In genomic region chr13:81686877-81687276, GRCh38 we compare ENCODE assay signal across 19 cellular contexts.
DNase-seq lines count a peak whose midpoint lies in the region; ATAC-seq, FAIRE-seq and TF ChIP-seq lines count a peak whose summit lies in the region.
"Had no signal": no experiment of that assay in that cellular context is flagged by ENCODE, and none has a peak within 500 bp of the region (broad histone marks: within the 10 kb centered on the region; RNA-seq: fewer than 3 reads in every experiment).

No MANE protein-coding gene starts in this region.

- H3K27ac ChIP-seq in A673 (ENCODE audit: low read depth, low read length, poor library complexity, severe bottlenecking): no peak overlapping the region
- no peak overlapping the region for H3K27ac ChIP-seq in lower lobe of right lung
- H3K27ac ChIP-seq: heart left ventricle, parathyroid adenoma had no signal

- no TSS peak for BruUV-seq in A673 (replicated peaks; lab: Mats Ljungman, UMichigan)

- FAIRE-seq in D721Med (lab: Jason Lieb, UNC): no peak
- FAIRE-seq: colon, keratinocyte had no signal

- POLR2A ChIA-PET in A673 (lab: Charles Lee; ENCODE audit: low non-redundant PET): no interaction called here

- H3K9me3 ChIP-seq in A673 (ENCODE audit: low read depth, low read length, poor library complexity, severe bottlenecking) (no peaks in the 10 kb centered on the region), lower lobe of right lung (no peaks in the 10 kb centered on the region)
- H3K9me3 ChIP-seq: heart left ventricle, mucosa of descending colon had no signal

- no peak for TF ChIP-seq CTCF in A673 (conservative IDR thresholded peaks at IDR 0.05; ENCODE audit: low read depth, low read length)
- no peak for TF ChIP-seq CTCF in D721Med (IDR thresholded peaks at IDR 0.05; ENCODE audit: insufficient read depth, missing control alignments)
- no peak for TF ChIP-seq CTCF in lower lobe of right lung (IDR thresholded peaks at IDR 0.05)

- intact Hi-C loops in A673 (cut with micrococcal nuclease; ENCODE audit: unreplicated experiment) (no loop called here), lower lobe of right lung (cut with DNase I) (no loop called here)

- peak; percentile 65 for DNase-seq in A673 (ENCODE audit: low spot score)
- peak; percentile 9 for DNase-seq in HT1080 (ENCODE audit: low read depth)
- DNase-seq in NCI-H748 treated with DMSO at 0.1 percent for 48 hours (lab: John Stamatoyannopoulos, UW): peak; percentile 16
- no peak for DNase-seq in D721Med (ENCODE audit: insufficient read length, low spot score)
- DNase-seq in lower lobe of right lung: no peak
- DNase-seq: activated CD4-positive, alpha-beta T cell treated with anti-CD3 and anti-CD28 coated beads, Interleukin-2, amount 10 ng/mL, durations not matched to agents 24 days and 14 days; activated naive CD8-positive, alpha-beta T cell treated with anti-CD3 and anti-CD28 coated beads, Interleukin-2, amount 10 ng/mL, durations not matched to agents 7 days and 5 days; activated T-cell treated with anti-CD3 and anti-CD28 coated beads, Interleukin-2, amount 50 U/mL, for 4 hours; DMS79 treated with DMSO at 0.1 percent for 48 hours; heart left ventricle; Karpas-422; mucosa of descending colon; NCI-H510A treated with DMSO at 0.1 percent for 48 hours had no signal

- H3K4me1 ChIP-seq in A673 (ENCODE audit: insufficient read depth, low read length, poor library complexity, severe bottlenecking) (no peaks in the 10 kb centered on the region), lower lobe of right lung (no peaks in the 10 kb centered on the region)
- H3K4me1 ChIP-seq: heart left ventricle, parathyroid adenoma had no signal

- H3K36me3 ChIP-seq in A673 (ENCODE audit: insufficient read depth, low read length, poor library complexity, severe bottlenecking) (no peaks in the 10 kb centered on the region), lower lobe of right lung (no peaks in the 10 kb centered on the region)
- H3K36me3 ChIP-seq: heart left ventricle had no signal

- peak; percentile 57 for ATAC-seq in esophagus mucosa
- ATAC-seq in GM19455 (IDR thresholded peaks at IDR 0.05; ENCODE audit: unreplicated experiment): no peak
- no peak for ATAC-seq in lower lobe of right lung
- ATAC-seq in GM18867 (IDR thresholded peaks at IDR 0.05; ENCODE audit: unreplicated experiment): no peak
- ATAC-seq: activated T-cell treated with anti-CD3 and anti-CD28 coated beads, Interleukin-2, amount 50 U/mL, for 4 hours; heart left ventricle; mucosa of descending colon had no signal

- CTCF ChIA-PET in A673 (lab: Charles Lee): no interaction called here

- no peaks in the 10 kb centered on the region for H3K27me3 ChIP-seq in A673 (replicated peaks; ENCODE audit: insufficient read depth, low read depth, low read length, poor library complexity)
- no peaks in the 10 kb centered on the region for H3K27me3 ChIP-seq in lower lobe of right lung (ENCODE audit: low read depth)
- H3K27me3 ChIP-seq: heart left ventricle had no signal

- H3K4me3 ChIP-seq in A673 (ENCODE audit: low read depth, low read length, poor library complexity, severe bottlenecking) (no peak overlapping the region), lower lobe of right lung (no peak overlapping the region)
- H3K4me3 ChIP-seq: heart left ventricle, mucosa of descending colon had no signal

Comparison
In these comparisons a context has a peak if more than half of its experiments do, and no peak if none do; other contexts are left out.
1. DNase-seq: peak in A673 (single experiment), HT1080 (single experiment) and NCI-H748 treated with DMSO at 0.1 percent for 48 hours (single experiment); none in D721Med (single experiment) and lower lobe of right lung (single experiment).